In the genomic region with DNA sequence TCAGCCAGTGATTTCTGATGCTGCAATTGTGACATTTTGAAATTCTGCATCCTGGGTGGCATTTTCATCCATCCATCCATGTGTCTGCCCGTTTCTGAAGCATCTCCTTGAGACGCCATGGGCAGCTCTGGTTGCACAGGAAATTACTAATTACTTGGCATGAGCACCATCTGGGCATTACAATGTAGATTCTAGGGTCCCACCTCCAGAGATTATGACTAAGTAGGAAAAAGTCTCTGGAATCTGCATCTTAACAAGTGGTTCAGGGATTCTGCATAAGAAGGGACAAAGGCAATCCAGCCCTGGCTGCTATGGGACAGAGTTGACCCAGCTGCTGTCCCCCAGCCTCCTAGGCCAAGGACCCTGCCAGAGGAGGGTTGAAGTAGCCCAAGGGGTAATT, we compare ENCODE assay signal across 1 cellular context.
TF ChIP-seq lines count a peak whose summit lies in the region.

No MANE protein-coding gene starts in this region.

TF ChIP-seq in endothelial cell of umbilical vein, 7 proteins besides CTCF, POLR2A, EP300 and RAD21 (continued from another document):
- no peak for TF ChIP-seq FOS (IDR thresholded peaks at IDR 0.05; ENCODE audit: borderline replicate concordance, insufficient read depth, low read length)
- TF ChIP-seq, protein P1, sequence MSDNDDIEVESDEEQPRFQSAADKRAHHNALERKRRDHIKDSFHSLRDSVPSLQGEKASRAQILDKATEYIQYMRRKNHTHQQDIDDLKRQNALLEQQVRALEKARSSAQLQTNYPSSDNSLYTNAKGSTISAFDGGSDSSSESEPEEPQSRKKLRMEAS (IDR thresholded peaks at IDR 0.05; ENCODE audit: insufficient read depth, insufficient read length) = no peak
- TF ChIP-seq EZH2 (IDR thresholded peaks at IDR 0.05; ENCODE audit: borderline replicate concordance, low read depth, low read length, severe bottlenecking) = no peak
- no peak for TF ChIP-seq MYC (IDR thresholded peaks at IDR 0.05; ENCODE audit: low read depth, low read length)
